Comparison of ENCODE assay signal across 17 cellular contexts in genomic region chr2:239201531-239201876, GRCh38.
A peak's percentile ranks its signal among the peaks of the same experiment; 100 is the strongest.
DNase-seq lines count a peak whose midpoint lies in the region; ATAC-seq and TF ChIP-seq lines count a peak whose summit lies in the region.
"Had no signal": no experiment of that assay in that cellular context is flagged by ENCODE, and none has a peak within 500 bp of the region (broad histone marks: within the 10 kb centered on the region; RNA-seq: fewer than 3 reads in every experiment).

No MANE protein-coding gene starts in this region.

- H3K9me3 Mint-ChIP-seq in activated naive CD4-positive, alpha-beta T cell treated with anti-CD3 and anti-CD28 coated beads for 36 hours: no peaks in the 10 kb centered on the region
- H3K9me3 Mint-ChIP-seq in activated naive CD4-positive, alpha-beta T cell treated with anti-CD3 and anti-CD28 coated beads, Interleukin-2, amount 10 ng/mL, durations not matched to agents 7 days and 5 days: no peaks in the 10 kb centered on the region

- H3K4me3 ChIP-seq in fibroblast of the aortic adventitia (ENCODE audit: low read depth, low read length) (no peak overlapping the region), neutrophil (ENCODE audit: low read depth in 1 of 2, low read length in 1 of 2) (no peak overlapping the region), vagina (peak overlapping the region in 1 of 2 donors; percentile 16)
- H3K4me3 ChIP-seq: HAP-1 had no signal

- H3K27me3 ChIP-seq in neutrophil (no peaks in the 10 kb centered on the region), vagina (no peaks in the 10 kb centered on the region)

- H3K36me3 Mint-ChIP-seq in activated naive CD4-positive, alpha-beta T cell treated with anti-CD3 and anti-CD28 coated beads for 36 hours (ENCODE audit: low read depth): peaks cover 8% of the 10 kb centered on the region
- H3K36me3 Mint-ChIP-seq in activated naive CD4-positive, alpha-beta T cell treated with anti-CD3 and anti-CD28 coated beads, Interleukin-2, amount 10 ng/mL, durations not matched to agents 7 days and 5 days: peaks cover 47% of the 10 kb centered on the region

- ATAC-seq in HG03432 (IDR thresholded peaks at IDR 0.05; ENCODE audit: unreplicated experiment) (no peak), GM19397 (IDR thresholded peaks at IDR 0.05; ENCODE audit: unreplicated experiment) (no peak), HG02938 (IDR thresholded peaks at IDR 0.05; ENCODE audit: unreplicated experiment) (no peak)

- CTCF ChIA-PET in activated naive CD4-positive, alpha-beta T cell treated with anti-CD3 and anti-CD28 coated beads for 36 hours (lab: Charles Lee): interaction anchor here (0.6 kb wide), 1 partner anchor 25 kb away, joined by 4 read pairs; no protein-coding TSS in a partner anchor
- CTCF ChIA-PET in activated naive CD4-positive, alpha-beta T cell treated with anti-CD3 and anti-CD28 coated beads, Interleukin-2, amount 10 ng/mL, durations not matched to agents 7 days and 5 days (lab: Charles Lee): no interaction called here

- intact Hi-C loops in activated naive CD4-positive, alpha-beta T cell treated with anti-CD3 and anti-CD28 coated beads for 36 hours (cut with micrococcal nuclease): no loop called here
- intact Hi-C loops in vagina (cut with DNase I): no loop called here

- H3K4me1 Mint-ChIP-seq in activated naive CD4-positive, alpha-beta T cell treated with anti-CD3 and anti-CD28 coated beads for 36 hours (ENCODE audit: low read depth): peaks cover 39% of the 10 kb centered on the region
- H3K4me1 Mint-ChIP-seq in activated naive CD4-positive, alpha-beta T cell treated with anti-CD3 and anti-CD28 coated beads, Interleukin-2, amount 10 ng/mL, durations not matched to agents 7 days and 5 days: peaks cover 32% of the 10 kb centered on the region

- H3K27ac ChIP-seq in neutrophil (peak overlapping the region; percentile 72), vagina (peak overlapping the region; percentile 40)

- peak; percentile 22 for DNase-seq in activated naive CD4-positive, alpha-beta T cell treated with anti-CD3 and anti-CD28 coated beads for 36 hours
- DNase-seq in activated naive CD4-positive, alpha-beta T cell treated with anti-CD3 and anti-CD28 coated beads, Interleukin-2, amount 10 ng/mL, durations not matched to agents 7 days and 5 days: no peak
- peak; percentile 35 for DNase-seq in fibroblast of the aortic adventitia (ENCODE audit: low read depth)
- no peak for DNase-seq in vagina (ENCODE audit: extremely low spot score in 2 of 2)
- DNase-seq: 8988T; activated CD4-positive, alpha-beta T cell treated with anti-CD3 and anti-CD28 coated beads, Interleukin-2, amount 50 U/mL, for 1 hour; effector CD8-positive, alpha-beta T cell; GF-D8; NCI-H2029; NCI-H526 treated with DMSO at 0.1 percent for 48 hours; stimulated activated CD4-positive, alpha-beta T cell treated with anti-CD3 and anti-CD28 coated beads, Interleukin-4, amount 100 ng/mL, for 1 hour; T-helper 2 cell had no signal

- H3K4me3 Mint-ChIP-seq in activated naive CD4-positive, alpha-beta T cell treated with anti-CD3 and anti-CD28 coated beads for 36 hours: no peak overlapping the region
- no peak overlapping the region for H3K4me3 Mint-ChIP-seq in activated naive CD4-positive, alpha-beta T cell treated with anti-CD3 and anti-CD28 coated beads, Interleukin-2, amount 10 ng/mL, durations not matched to agents 7 days and 5 days

- TF ChIP-seq CTCF in fibroblast of the aortic adventitia (IDR thresholded peaks at IDR 0.05; ENCODE audit: insufficient read depth, low read length): no peak
- no peak for TF ChIP-seq CTCF in neutrophil (IDR thresholded peaks at IDR 0.05)
- no peak for TF ChIP-seq CTCF in vagina (IDR thresholded peaks at IDR 0.05)

- H3K36me3 ChIP-seq in neutrophil (peaks cover 32% of the 10 kb centered on the region), vagina (peaks cover 0 to 13% of the 10 kb centered on the region in 2 donors)
- H3K36me3 ChIP-seq: HAP-1 had no signal

- no peak for TF ChIP-seq POLR2A in vagina (IDR thresholded peaks at IDR 0.05)

- peaks cover 20 to 21% of the 10 kb centered on the region in 2 experiments for H3K4me1 ChIP-seq in neutrophil (ENCODE audit: control insufficient read depth in 1 of 2, insufficient read depth in 1 of 2, low read depth in 1 of 2, low read length in 1 of 2)
- H3K4me1 ChIP-seq in vagina: peaks cover 32% of the 10 kb centered on the region
- H3K4me1 ChIP-seq: HAP-1 had no signal

- no peaks in the 10 kb centered on the region for H3K27me3 Mint-ChIP-seq in activated naive CD4-positive, alpha-beta T cell treated with anti-CD3 and anti-CD28 coated beads for 36 hours (ENCODE audit: low read depth)
- H3K27me3 Mint-ChIP-seq in activated naive CD4-positive, alpha-beta T cell treated with anti-CD3 and anti-CD28 coated beads, Interleukin-2, amount 10 ng/mL, durations not matched to agents 7 days and 5 days: no peaks in the 10 kb centered on the region

- no peak overlapping the region for H3K27ac Mint-ChIP-seq in activated naive CD4-positive, alpha-beta T cell treated with anti-CD3 and anti-CD28 coated beads for 36 hours
- H3K27ac Mint-ChIP-seq in activated naive CD4-positive, alpha-beta T cell treated with anti-CD3 and anti-CD28 coated beads, Interleukin-2, amount 10 ng/mL, durations not matched to agents 7 days and 5 days: no peak overlapping the region

- no peaks in the 10 kb centered on the region for H3K9me3 ChIP-seq in neutrophil
- no peaks in the 10 kb centered on the region for H3K9me3 ChIP-seq in vagina
- H3K9me3 ChIP-seq: HAP-1 had no signal

Comparison
In these comparisons a context has a peak if more than half of its experiments do, and no peak if none do; other contexts are left out.
1. DNase-seq: peak in activated naive CD4-positive, alpha-beta T cell treated with anti-CD3 and anti-CD28 coated beads for 36 hours (single experiment) and fibroblast of the aortic adventitia (single experiment); none in activated naive CD4-positive, alpha-beta T cell treated with anti-CD3 and anti-CD28 coated beads, Interleukin-2, amount 10 ng/mL, durations not matched to agents 7 days and 5 days (single experiment) and vagina (0 of 2).